Comparison of ENCODE assay signal across 8 cellular contexts in genomic region chr5:111223790-111224560, GRCh38. TPM values are rescaled to one million over a fixed set of nuclear protein-coding genes. Genes with fewer than 3 reads are reported as not detected.
DNase-seq lines count a peak whose midpoint lies in the region; ATAC-seq, FAIRE-seq and TF ChIP-seq lines count a peak whose summit lies in the region.

TSS of gene CAMK4 (plus strand) at chr5:111224384. CDS start at chr5:111224484, 100 bp downstream.

- peak within 1 kb of the TSS; percentile 92 for H3K27ac Mint-ChIP-seq in activated naive CD4-positive, alpha-beta T cell treated with anti-CD3 and anti-CD28 coated beads, Interleukin-2, amount 10 ng/mL, durations not matched to agents 7 days and 5 days
- H3K27ac Mint-ChIP-seq in glutamatergic neuron (ENCODE audit: unreplicated experiment), result peak within 1 kb of the TSS; percentile 79

- no peaks in the 10 kb centered on the region for H3K27me3 Mint-ChIP-seq in activated naive CD4-positive, alpha-beta T cell treated with anti-CD3 and anti-CD28 coated beads, Interleukin-2, amount 10 ng/mL, durations not matched to agents 7 days and 5 days
- peaks cover 15% of the 10 kb centered on the region for H3K27me3 Mint-ChIP-seq in glutamatergic neuron (ENCODE audit: unreplicated experiment)

- WGBS in pancreas, 2 donors, result 0 to 1% methylated on average over 43 to 87 of the region's 88 CpGs

- H3K36me3 ChIP-seq in SJSA1 (0 out of 2 replicates have a peak, but pooled peaks cover 5% of the 10 kb centered on the region), pancreas (no peaks in the 10 kb centered on the region), tibial artery (no peaks in the 10 kb centered on the region)

- TF ChIP-seq CTCF in glutamatergic neuron (IDR thresholded peaks at IDR 0.05; ENCODE audit: partially characterized antibody, unreplicated experiment) (no peak), pancreas (IDR thresholded peaks at IDR 0.05) (no peak), tibial artery (IDR thresholded peaks at IDR 0.05) (no peak)

- H3K9me3 ChIP-seq in SJSA1 (replicated peaks) (no peaks in the 10 kb centered on the region), pancreas (no peaks in the 10 kb centered on the region), tibial artery (no peaks in the 10 kb centered on the region)

- peak within 1 kb of the TSS; percentile 98 for H3K4me3 Mint-ChIP-seq in activated naive CD4-positive, alpha-beta T cell treated with anti-CD3 and anti-CD28 coated beads, Interleukin-2, amount 10 ng/mL, durations not matched to agents 7 days and 5 days
- H3K4me3 Mint-ChIP-seq in glutamatergic neuron (ENCODE audit: unreplicated experiment), result peak within 1 kb of the TSS; percentile 91

- ATAC-seq in GM21526 (IDR thresholded peaks at IDR 0.05; ENCODE audit: low FRiP score, unreplicated experiment), result peak; percentile 76
- ATAC-seq in pancreas, result peak; percentile 75 to 94 (median 86)

- CTCF ChIA-PET in activated naive CD4-positive, alpha-beta T cell treated with anti-CD3 and anti-CD28 coated beads, Interleukin-2, amount 10 ng/mL, durations not matched to agents 7 days and 5 days (lab: Charles Lee), result interaction anchor here (0.7 to 7.4 kb wide), 9 partner anchors 13 to 68 kb away, joined by 3 to 60 read pairs (median 4); no protein-coding TSS in a partner anchor

- H3K27me3 ChIP-seq in SJSA1 (replicated peaks) (peaks cover 26% of the 10 kb centered on the region), pancreas (peaks cover 0 to 10% (median 4%) of the 10 kb centered on the region in 4 donors), tibial artery (no peaks in the 10 kb centered on the region)

- H3K4me3 ChIP-seq in SJSA1, result peak within 1 kb of the TSS; percentile 50
- peak within 1 kb of the TSS; percentile 32 to 66 (median 45) for H3K4me3 ChIP-seq in pancreas
- H3K4me3 ChIP-seq in tibial artery, result peak within 1 kb of the TSS; percentile 57

- H3K9me3 Mint-ChIP-seq in activated naive CD4-positive, alpha-beta T cell treated with anti-CD3 and anti-CD28 coated beads, Interleukin-2, amount 10 ng/mL, durations not matched to agents 7 days and 5 days, result no peaks in the 10 kb centered on the region
- H3K9me3 Mint-ChIP-seq in glutamatergic neuron (ENCODE audit: unreplicated experiment), result peaks cover 8% of the 10 kb centered on the region

- intact Hi-C loops in pancreas (cut with DNase I) (no loop called here), tibial artery (cut with DNase I; ENCODE audit: low total_unique reads) (loop anchor here (5.0 kb wide), 1 partner anchor 467 kb away; no protein-coding TSS in a partner anchor)

- H3K4me1 ChIP-seq in SJSA1 (replicated peaks) (peaks cover 14% of the 10 kb centered on the region), pancreas (peaks cover 0 to 5% (median 0%) of the 10 kb centered on the region in 3 donors), tibial artery (peaks cover 0 to 16% (median 11%) of the 10 kb centered on the region in 4 donors)

- peaks cover 29% of the 10 kb centered on the region for H3K4me1 Mint-ChIP-seq in activated naive CD4-positive, alpha-beta T cell treated with anti-CD3 and anti-CD28 coated beads, Interleukin-2, amount 10 ng/mL, durations not matched to agents 7 days and 5 days
- H3K4me1 Mint-ChIP-seq in glutamatergic neuron (ENCODE audit: low read depth, unreplicated experiment), result peaks cover 19% of the 10 kb centered on the region

- H3K27ac ChIP-seq in SJSA1 (no peak within 1 kb of the TSS), pancreas (no peak within 1 kb of the TSS), tibial artery (peak within 1 kb of the TSS in 1 of 2 donors; percentile 25)

- peaks cover 31% of the 10 kb centered on the region for H3K36me3 Mint-ChIP-seq in activated naive CD4-positive, alpha-beta T cell treated with anti-CD3 and anti-CD28 coated beads, Interleukin-2, amount 10 ng/mL, durations not matched to agents 7 days and 5 days
- no peaks in the 10 kb centered on the region for H3K36me3 Mint-ChIP-seq in glutamatergic neuron (ENCODE audit: unreplicated experiment)

- DNase-seq in DMS79 treated with DMSO at 0.1 percent for 48 hours (lab: John Stamatoyannopoulos, UW) (peak; percentile 51), HuH-7 (ENCODE audit: low spot score) (peak; percentile 48), SJSA1 (ENCODE audit: low read depth in 1 of 2, low spot score in 2 of 2) (peak; percentile 77 to 86), glutamatergic neuron (peak; percentile 91), pancreas (peak; percentile 29 to 75 (median 48)), tibial artery (peak; percentile 45 to 68)
- peak; percentile 90 for DNase-seq in activated naive CD4-positive, alpha-beta T cell treated with anti-CD3 and anti-CD28 coated beads, Interleukin-2, amount 10 ng/mL, durations not matched to agents 7 days and 5 days

- no peak for FAIRE-seq in pancreas (lab: Jason Lieb, UNC)

RNA-seq across cellular contexts. Expression of gene CAMK4, which starts in this region (rescaled TPM):
- 2.7 and 3.6 TPM in 2 replicates for total RNA-seq in SJSA1 (2014; rRNA removed; shearing (Covaris generic))
- total RNA-seq in glutamatergic neuron (ENCODE audit: unreplicated experiment), result 33.7 TPM
- 1 to 10 TPM in 1 of 6 donors, under 1 TPM in 5; 0.05 to 1.3 (median 0.66) TPM for total RNA-seq in pancreas
- polyA plus RNA-seq in pancreas, result under 1 TPM; 0.04 to 0.12 TPM
